ENCODE assay signal across 25 cellular contexts in the genomic region with DNA sequence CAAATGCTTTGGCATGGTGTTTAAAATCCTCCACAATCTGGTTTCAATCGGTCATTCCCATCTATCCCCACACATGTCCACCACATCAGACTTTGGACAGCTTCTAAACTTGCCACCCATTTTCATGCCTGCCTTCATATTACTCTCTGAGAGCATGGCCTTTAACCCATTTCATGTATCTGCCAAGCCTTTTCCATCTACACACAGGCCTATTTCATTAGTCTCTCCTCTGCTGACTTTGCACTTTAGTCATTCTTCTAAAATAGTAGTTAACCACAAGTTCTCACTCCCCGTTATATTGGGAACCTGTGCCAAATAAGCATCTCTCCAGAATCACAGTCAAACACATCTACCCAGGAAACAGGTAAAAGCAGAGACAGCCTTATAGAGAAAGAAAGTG.
"Had no signal": no experiment of that assay in that cellular context is flagged by ENCODE, and none has a peak within 500 bp of the region (broad histone marks: within the 10 kb centered on the region; RNA-seq: fewer than 3 reads in every experiment).

No MANE protein-coding gene starts in this region.

- FAIRE-seq: colon, islet of Langerhans had no signal

- H3K36me3 ChIP-seq: heart right ventricle, lower lobe of right lung, prostate gland, right atrium auricular region, suprapubic skin, transverse colon, vagina had no signal

- H3K27ac ChIP-seq: epithelial cell of prostate, heart right ventricle, lower lobe of right lung, prostate gland, right atrium auricular region, suprapubic skin, transverse colon, vagina had no signal

- H3K4me3 ChIP-seq: heart right ventricle, lower lobe of right lung, prostate gland, right atrium auricular region, suprapubic skin, transverse colon, vagina had no signal

- H3K27me3 ChIP-seq: heart right ventricle, right atrium auricular region, suprapubic skin, transverse colon, vagina had no signal

- DNase-seq: effector CD8-positive, alpha-beta T cell; endodermal cell; foreskin melanocyte; glutamatergic neuron; heart right ventricle; hippocampal formation; left colon; left ventricle myocardium superior; lower lobe of right lung; naive thymus-derived CD8-positive, alpha-beta T cell; nephron progenitor cell; nucleus accumbens; stimulated activated CD4-positive, alpha-beta T cell treated with anti-CD3 and anti-CD28 coated beads, Interleukin-15, amount 100 ng/mL, for 24 hours; stimulated activated CD4-positive, alpha-beta T cell treated with anti-CD3 and anti-CD28 coated beads, Interleukin-2, amount 100 ng/mL, for 48 hours; stimulated activated naive B cell treated with anti-CD40 and anti-IgM and Interleukin-4, amounts not matched to agents 10 μg/mL and 1 μg/mL and 100 μg/mL, for 72 hours; transverse colon had no signal

- ATAC-seq: esophagus mucosa; heart right ventricle; left colon; left ventricle myocardium superior; lower lobe of right lung; naive thymus-derived CD8-positive, alpha-beta T cell; sciatic nerve; stimulated activated naive B cell treated with anti-CD40 and anti-IgM and Interleukin-4, amounts not matched to agents 10 μg/mL and 1 μg/mL and 100 μg/mL, for 72 hours had no signal

- H3K4me1 ChIP-seq: heart right ventricle, lower lobe of right lung, prostate gland, right atrium auricular region, suprapubic skin, transverse colon, vagina had no signal

- H3K9me3 ChIP-seq: heart right ventricle, lower lobe of right lung, prostate gland, right atrium auricular region, suprapubic skin, transverse colon, vagina had no signal
